In the genomic region with DNA sequence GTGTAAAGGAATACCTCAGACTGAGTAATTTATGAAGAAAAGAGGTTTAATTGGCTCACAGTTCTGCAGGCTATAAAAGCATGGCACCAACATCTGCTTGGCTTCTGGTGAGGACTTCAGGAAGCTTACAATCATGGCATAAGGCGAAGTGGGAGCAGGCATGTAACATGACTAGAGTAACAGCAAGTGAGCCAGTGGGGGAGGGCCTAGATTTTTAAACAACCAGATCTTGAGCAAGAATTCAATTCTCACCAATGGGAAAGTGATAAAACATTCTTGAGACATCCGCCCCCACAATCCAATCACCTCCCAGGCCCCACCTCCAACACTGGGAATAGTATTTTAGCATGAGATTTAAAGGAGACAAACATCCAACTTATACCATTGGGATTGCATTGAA, we compare ENCODE assay signal across 23 cellular contexts. TPM values are rescaled to one million over a fixed set of nuclear protein-coding genes. Genes with fewer than 3 reads are reported as not detected.
"Had no signal": no experiment of that assay in that cellular context is flagged by ENCODE, and none has a peak within 500 bp of the region (broad histone marks: within the 10 kb centered on the region; RNA-seq: fewer than 3 reads in every experiment).

No MANE protein-coding gene starts in this region.

- H3K4me1 Mint-ChIP-seq: activated naive CD8-positive, alpha-beta T cell treated with anti-CD3 and anti-CD28 coated beads for 36 hours; nephron had no signal

- H3K27ac ChIP-seq: coronary artery, esophagus muscularis mucosa, gastroesophageal sphincter, pancreas, tibial nerve, WERI-Rb-1 had no signal

- H3K9me3 ChIP-seq: esophagus muscularis mucosa, gastroesophageal sphincter, pancreas had no signal

- H3K27me3 Mint-ChIP-seq: activated naive CD8-positive, alpha-beta T cell treated with anti-CD3 and anti-CD28 coated beads for 36 hours; stimulated activated naive CD8-positive, alpha-beta T cell treated with anti-CD3 and anti-CD28 coated beads, Interleukin-15, Interleukin-2, amounts not matched to agents 100 ng/mL and 50 ng/mL, for 24 hours had no signal

- H3K4me1 ChIP-seq: esophagus muscularis mucosa, gastroesophageal sphincter, pancreas, tibial nerve had no signal

- ATAC-seq: activated CD8-positive, alpha-beta T cell treated with anti-CD3 and anti-CD28 coated beads, Interleukin-2, amount 10 ng/mL, durations not matched to agents 7 days and 5 days; gastroesophageal sphincter; pancreas; right cardiac atrium had no signal

- H3K27ac Mint-ChIP-seq: activated CD8-positive, alpha-beta T cell treated with anti-CD3 and anti-CD28 coated beads, Interleukin-2, amount 10 ng/mL, durations not matched to agents 7 days and 5 days; activated naive CD8-positive, alpha-beta T cell treated with anti-CD3 and anti-CD28 coated beads for 36 hours; nephron; stimulated activated naive CD8-positive, alpha-beta T cell treated with anti-CD3 and anti-CD28 coated beads, Interleukin-15, Interleukin-2, amounts not matched to agents 100 ng/mL and 50 ng/mL, for 24 hours had no signal

- H3K4me3 ChIP-seq: coronary artery, esophagus muscularis mucosa, gastroesophageal sphincter, pancreas, tibial nerve had no signal

- H3K36me3 ChIP-seq: esophagus muscularis mucosa, gastroesophageal sphincter, pancreas, tibial nerve, WERI-Rb-1 had no signal

- FAIRE-seq: bronchial epithelial cell, islet of Langerhans, pancreas had no signal

- DNase-seq: activated CD4-positive, alpha-beta T cell treated with anti-CD3 and anti-CD28 coated beads for 1 hour; activated CD4-positive, alpha-beta T cell treated with anti-CD3 and anti-CD28 coated beads, Interleukin-2, amount 50 U/mL, for 1 hour; activated CD8-positive, alpha-beta T cell treated with anti-CD3 and anti-CD28 coated beads, Interleukin-2, amount 10 ng/mL, durations not matched to agents 7 days and 5 days; activated naive CD4-positive, alpha-beta T cell treated with Interleukin-2 at 50 U/mL for 16 hours; activated naive CD8-positive, alpha-beta T cell treated with anti-CD3 and anti-CD28 coated beads for 36 hours; activated T-cell treated with anti-CD3 and anti-CD28 coated beads, Interleukin-2, amount 50 U/mL, for 48 hours; amniotic stem cell; hypothalamus; pancreas; right cardiac atrium; stimulated activated CD4-positive, alpha-beta T cell treated with anti-CD3 and anti-CD28 coated beads, Interleukin-12 subunit alpha, Interleukin-12 subunit beta, amount 100 ng/mL, for 4 hours; stimulated activated CD4-positive, alpha-beta T cell treated with anti-CD3 and anti-CD28 coated beads, Interleukin-4, amount 100 ng/mL, for 4 hours; substantia nigra; WERI-Rb-1 had no signal

- H3K9me3 Mint-ChIP-seq: activated naive CD8-positive, alpha-beta T cell treated with anti-CD3 and anti-CD28 coated beads for 36 hours; stimulated activated naive CD8-positive, alpha-beta T cell treated with anti-CD3 and anti-CD28 coated beads, Interleukin-15, Interleukin-2, amounts not matched to agents 100 ng/mL and 50 ng/mL, for 24 hours had no signal

- H3K27me3 ChIP-seq: esophagus muscularis mucosa, gastroesophageal sphincter, pancreas, tibial nerve had no signal

- H3K4me3 Mint-ChIP-seq: activated CD8-positive, alpha-beta T cell treated with anti-CD3 and anti-CD28 coated beads, Interleukin-2, amount 10 ng/mL, durations not matched to agents 7 days and 5 days; activated naive CD8-positive, alpha-beta T cell treated with anti-CD3 and anti-CD28 coated beads for 36 hours; nephron; stimulated activated naive CD8-positive, alpha-beta T cell treated with anti-CD3 and anti-CD28 coated beads, Interleukin-15, Interleukin-2, amounts not matched to agents 100 ng/mL and 50 ng/mL, for 24 hours had no signal

RNA-seq across cellular contexts. Expression of a gene that starts 44.2 kb away (rescaled TPM):
- total RNA-seq: myocyte had no signal
